1 cellular context compared by ENCODE assay signal in the genomic region with DNA sequence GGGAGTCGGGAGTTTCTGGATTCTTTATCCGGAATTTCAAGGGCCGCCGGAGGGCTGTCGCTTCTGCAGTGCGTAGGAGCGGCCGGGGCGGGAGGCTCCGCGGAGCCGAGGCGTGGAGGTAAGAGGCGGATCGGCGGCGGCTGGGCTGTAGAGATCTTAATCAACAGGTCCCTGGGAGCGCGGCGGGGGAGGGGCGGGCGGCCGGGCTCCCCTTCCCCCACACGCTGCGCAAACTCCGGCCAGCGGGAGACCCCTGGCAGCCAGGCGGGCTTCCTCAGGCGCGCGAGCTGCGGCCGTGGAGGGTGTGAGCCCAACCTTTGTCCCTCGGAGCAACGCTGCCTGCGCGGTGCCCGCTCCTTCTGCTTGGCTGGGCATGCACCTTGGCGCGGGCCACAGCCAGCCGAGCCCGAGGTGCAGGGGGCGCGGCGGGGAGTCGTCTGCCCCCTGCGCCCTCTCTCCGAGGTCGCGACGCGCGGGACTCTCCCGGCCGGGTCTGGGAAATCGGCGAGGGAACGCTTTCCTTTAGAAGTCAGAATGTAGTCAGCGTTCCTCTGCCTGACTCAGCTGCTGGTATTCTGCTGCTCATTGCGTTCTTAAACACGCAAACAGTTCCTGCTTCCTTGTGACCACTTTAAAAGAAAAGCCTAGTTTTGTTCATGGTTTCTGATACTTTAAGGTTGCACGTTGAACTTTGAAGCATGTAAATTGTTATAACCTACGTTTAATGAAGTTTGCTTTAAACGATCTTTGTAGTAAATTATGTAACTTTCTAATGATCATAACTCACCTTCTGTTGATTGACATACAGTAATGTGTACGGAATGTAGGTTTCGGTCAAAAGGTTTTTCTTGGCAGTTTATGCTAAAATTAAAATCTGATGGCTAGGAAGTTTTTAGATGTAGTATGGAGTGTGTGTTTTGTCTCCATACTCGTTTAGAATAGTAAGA.
TF ChIP-seq lines count a peak whose summit lies in the region.

A gene (plus strand): TSS at position 20 of the 947 bp plus-strand sequence. CDS start 37,736 bp downstream, outside the sequence.

TF ChIP-seq in HepG2, 621 proteins besides CTCF, POLR2A, EP300 and RAD21 (continued from another document):
- TF ChIP-seq, protein P1, sequence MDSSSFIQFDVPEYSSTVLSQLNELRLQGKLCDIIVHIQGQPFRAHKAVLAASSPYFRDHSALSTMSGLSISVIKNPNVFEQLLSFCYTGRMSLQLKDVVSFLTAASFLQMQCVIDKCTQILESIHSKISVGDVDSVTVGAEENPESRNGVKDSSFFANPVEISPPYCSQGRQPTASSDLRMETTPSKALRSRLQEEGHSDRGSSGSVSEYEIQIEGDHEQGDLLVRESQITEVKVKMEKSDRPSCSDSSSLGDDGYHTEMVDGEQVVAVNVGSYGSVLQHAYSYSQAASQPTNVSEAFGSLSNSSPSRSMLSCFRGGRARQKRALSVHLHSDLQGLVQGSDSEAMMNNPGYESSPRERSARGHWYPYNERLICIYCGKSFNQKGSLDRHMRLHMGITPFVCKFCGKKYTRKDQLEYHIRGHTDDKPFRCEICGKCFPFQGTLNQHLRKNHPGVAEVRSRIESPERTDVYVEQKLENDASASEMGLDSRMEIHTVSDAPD (CRISPR knock-in tag; IDR thresholded peaks at IDR 0.05): no peak
- TF ChIP-seq ZNF432 (CRISPR knock-in tag; IDR thresholded peaks at IDR 0.05; ENCODE audit: borderline replicate concordance) (no peak), NR1H2 (CRISPR knock-in tag; IDR thresholded peaks at IDR 0.05; ENCODE audit: borderline replicate concordance, low read depth) (no peak), ZNF446 (CRISPR knock-in tag; IDR thresholded peaks at IDR 0.05) (0 out of 2 replicates have a peak, but pooled peaks have one; percentile 54), PTBP1 (IDR thresholded peaks at IDR 0.05; ENCODE audit: low read depth, low read length, poor library complexity, severe bottlenecking) (no peak), HOXA7 (CRISPR knock-in tag; IDR thresholded peaks at IDR 0.05) (no peak), SATB2 (CRISPR knock-in tag; IDR thresholded peaks at IDR 0.05) (no peak), FOSL1 (CRISPR knock-in tag; IDR thresholded peaks at IDR 0.05; ENCODE audit: borderline replicate concordance) (0 out of 2 replicates have a peak, but pooled peaks have one; percentile 37), CREM (IDR thresholded peaks at IDR 0.05) (no peak), CREM (CRISPR knock-in tag; IDR thresholded peaks at IDR 0.05) (no peak), HNRNPK (IDR thresholded peaks at IDR 0.05; ENCODE audit: low read depth, low read length, poor library complexity, severe bottlenecking) (no peak), SP2 (CRISPR knock-in tag; IDR thresholded peaks at IDR 0.05) (no peak)
- TF ChIP-seq, protein P2, sequence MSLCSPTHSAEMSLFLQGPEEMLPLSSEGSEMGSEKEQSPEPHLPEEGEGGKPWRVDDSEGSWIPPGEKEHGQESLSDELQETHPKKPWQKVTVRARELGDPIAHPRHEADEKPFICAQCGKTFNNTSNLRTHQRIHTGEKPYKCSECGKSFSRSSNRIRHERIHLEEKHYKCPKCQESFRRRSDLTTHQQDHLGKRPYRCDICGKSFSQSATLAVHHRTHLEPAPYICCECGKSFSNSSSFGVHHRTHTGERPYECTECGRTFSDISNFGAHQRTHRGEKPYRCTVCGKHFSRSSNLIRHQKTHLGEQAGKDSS (CRISPR knock-in tag; IDR thresholded peaks at IDR 0.05; ENCODE audit: borderline replicate concordance, low read depth): peak; percentile 41; the same call in 1 of the 2 replicates
- TF ChIP-seq, protein P3, sequence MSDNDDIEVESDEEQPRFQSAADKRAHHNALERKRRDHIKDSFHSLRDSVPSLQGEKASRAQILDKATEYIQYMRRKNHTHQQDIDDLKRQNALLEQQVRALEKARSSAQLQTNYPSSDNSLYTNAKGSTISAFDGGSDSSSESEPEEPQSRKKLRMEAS (IDR thresholded peaks at IDR 0.05): peak; percentile 41
